In the genomic region with DNA sequence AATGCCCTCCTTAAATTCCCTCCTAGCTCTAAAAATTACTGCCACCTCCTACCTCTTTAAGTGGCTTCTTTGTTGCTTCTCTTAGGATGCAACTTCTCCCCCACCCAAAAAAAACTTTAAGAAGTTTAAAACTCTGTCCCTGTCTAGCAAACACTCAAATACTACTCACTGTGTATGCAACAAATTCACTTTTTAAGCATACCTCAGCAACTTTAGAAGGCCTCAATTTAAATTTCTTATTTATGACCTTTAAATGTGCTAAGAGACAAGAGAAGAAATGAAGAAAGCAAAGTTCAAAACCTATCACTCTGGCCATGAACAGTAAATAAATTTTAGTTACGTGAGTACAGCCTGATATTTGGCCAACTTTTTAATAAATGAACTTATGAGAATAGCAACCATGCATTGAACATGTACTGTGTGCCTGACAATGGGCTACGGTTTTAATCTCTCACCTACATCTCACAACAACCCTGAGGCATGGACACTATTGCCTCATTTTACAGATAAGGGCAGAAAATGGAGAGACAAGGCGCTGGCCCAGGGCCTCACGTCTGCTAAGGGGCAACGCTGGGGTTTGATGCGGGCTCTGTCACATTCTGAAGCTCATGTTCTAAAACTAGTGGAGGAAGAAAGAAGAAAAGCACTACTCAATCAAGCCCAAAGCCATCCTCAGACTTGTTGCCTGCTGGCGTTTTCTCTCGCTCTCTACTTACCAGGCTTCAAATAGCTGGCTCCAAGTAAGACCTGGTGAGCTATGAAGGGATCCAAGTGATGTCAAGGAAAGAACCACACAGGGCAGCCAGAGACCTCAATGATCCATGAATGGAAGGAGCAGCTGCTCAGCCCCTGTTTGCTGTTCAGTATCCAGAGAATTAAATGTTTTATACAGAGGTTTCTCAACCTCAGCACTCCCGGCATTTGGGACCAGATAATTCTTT, we compare ENCODE assay signal across 17 cellular contexts.
"Had no signal": no experiment of that assay in that cellular context is flagged by ENCODE, and none has a peak within 500 bp of the region (broad histone marks: within the 10 kb centered on the region; RNA-seq: fewer than 3 reads in every experiment).

No MANE protein-coding gene starts in this region.

- H3K9me3 ChIP-seq: right atrium auricular region, tibial nerve, vagina had no signal

- H3K4me3 Mint-ChIP-seq: activated CD4-positive, alpha-beta T cell treated with anti-CD3 and anti-CD28 coated beads, Interleukin-2, amount 10 ng/mL, durations not matched to agents 7 days and 5 days had no signal

- H3K27ac Mint-ChIP-seq: activated CD4-positive, alpha-beta T cell treated with anti-CD3 and anti-CD28 coated beads, Interleukin-2, amount 10 ng/mL, durations not matched to agents 7 days and 5 days; progenitor cell of endocrine pancreas had no signal

- H3K36me3 ChIP-seq: tibial nerve, vagina had no signal

- FAIRE-seq: TTC549 had no signal

- H3K4me3 ChIP-seq: right atrium auricular region, skin epidermis, tibial nerve, vagina had no signal

- H3K4me1 ChIP-seq: foreskin keratinocyte, right atrium auricular region, tibial nerve, vagina had no signal

- H3K9me3 Mint-ChIP-seq: activated B cell treated with CpG ODN at 0.5 μM for 24 hours; activated CD4-positive, alpha-beta T cell treated with anti-CD3 and anti-CD28 coated beads, Interleukin-2, amount 10 ng/mL, durations not matched to agents 7 days and 5 days; natural killer cell treated with Interleukin-12 subunit alpha and Interleukin-12 subunit beta and Interleukin-15 and Interleukin-18, amount 100 ng/mL, for 72 hours had no signal

- DNase-seq: activated B cell treated with CpG ODN at 0.5 μM for 24 hours; activated CD8-positive, alpha-beta memory T cell treated with anti-CD3 and anti-CD28 coated beads for 24 hours; activated naive CD4-positive, alpha-beta T cell; aorta; cortex of kidney; effector CD8-positive, alpha-beta T cell; foreskin keratinocyte; stimulated activated CD4-positive, alpha-beta T cell treated with anti-CD3 and anti-CD28 coated beads, Interleukin-4, amount 100 ng/mL, for 1 hour; substantia nigra had no signal

- ATAC-seq: foreskin keratinocyte had no signal

- H3K27ac ChIP-seq: foreskin keratinocyte, right atrium auricular region, skin epidermis, tibial nerve, vagina had no signal

- H3K27me3 Mint-ChIP-seq: activated CD4-positive, alpha-beta T cell treated with anti-CD3 and anti-CD28 coated beads, Interleukin-2, amount 10 ng/mL, durations not matched to agents 7 days and 5 days; progenitor cell of endocrine pancreas had no signal

- H3K27me3 ChIP-seq: right atrium auricular region, tibial nerve, vagina had no signal

- H3K36me3 Mint-ChIP-seq: natural killer cell treated with Interleukin-12 subunit alpha and Interleukin-12 subunit beta and Interleukin-15 and Interleukin-18, amount 100 ng/mL, for 72 hours had no signal
